ENCODE assay signal across 9 cellular contexts in the genomic region with DNA sequence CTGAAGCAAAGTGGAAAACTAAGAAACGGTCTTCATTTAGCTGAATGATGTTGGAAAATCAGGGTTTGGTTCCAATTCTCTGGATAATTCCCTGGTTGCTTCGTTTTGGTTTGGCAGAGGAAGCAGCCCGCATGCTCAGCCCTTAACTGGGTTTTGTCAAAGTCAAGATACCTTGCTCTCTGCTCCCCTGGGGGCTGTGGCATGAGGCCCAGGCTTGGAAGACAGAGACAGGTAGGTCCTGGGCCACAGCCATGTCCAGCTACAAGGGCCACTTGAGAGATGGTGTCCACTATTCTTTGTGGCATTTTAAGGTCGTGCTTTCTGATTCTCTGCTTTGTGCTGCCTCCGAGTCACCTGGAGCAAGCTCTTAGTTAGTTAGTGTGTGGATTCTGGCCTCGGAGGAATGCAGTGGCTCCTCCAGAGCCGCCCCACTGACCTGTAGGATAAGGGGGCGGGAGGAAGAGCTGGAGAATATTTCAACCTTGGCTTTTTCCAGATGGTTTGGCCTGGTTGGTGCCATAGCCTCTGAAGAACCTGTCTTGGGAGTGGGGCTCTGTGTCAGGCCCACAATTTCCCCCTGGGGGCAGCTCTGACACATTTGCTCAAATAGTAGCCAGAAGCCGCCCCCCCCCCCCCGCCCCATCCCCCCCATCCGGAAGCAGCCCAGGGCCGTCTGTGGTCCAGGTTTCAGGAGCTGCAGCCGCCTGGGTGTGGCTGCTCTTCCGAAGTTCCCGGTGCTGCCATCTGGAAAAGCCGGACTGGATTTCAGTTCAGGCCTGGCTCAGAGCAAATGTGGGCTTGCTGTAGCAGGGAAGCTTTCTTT.
DNase-seq lines count a peak whose midpoint lies in the region; ATAC-seq and TF ChIP-seq lines count a peak whose summit lies in the region.
"Had no signal": no experiment of that assay in that cellular context is flagged by ENCODE, and none has a peak within 500 bp of the region (broad histone marks: within the 10 kb centered on the region; RNA-seq: fewer than 3 reads in every experiment).

No MANE protein-coding gene starts in this region.

- no peak overlapping the region for H3K27ac Mint-ChIP-seq in WTC11

- no peaks in the 10 kb centered on the region for H3K27me3 Mint-ChIP-seq in WTC11 (ENCODE audit: low read depth)

- POLR2A ChIA-PET in WTC11 (lab: Charles Lee): interaction anchor here (0.6 kb wide), 1 partner anchor 45 kb away, joined by 3 read pairs; no protein-coding TSS in a partner anchor

- CTCF ChIA-PET in WTC11 (lab: Charles Lee): interaction anchor here (0.6 to 1.6 kb wide), 5 partner anchors 9 to 166 kb away, joined by 3 to 6 read pairs (median 3); no protein-coding TSS in a partner anchor

- no peak for TF ChIP-seq CTCF in WTC11 (IDR thresholded peaks at IDR 0.05)

- H3K36me3 Mint-ChIP-seq in WTC11: peaks cover 5% of the 10 kb centered on the region

- ATAC-seq in WTC11: peak; percentile 80

- H3K9me3 Mint-ChIP-seq in WTC11: peaks cover 11% of the 10 kb centered on the region

- peaks cover 47% of the 10 kb centered on the region for H3K4me1 Mint-ChIP-seq in WTC11

- DNase-seq in NCI-H1092 treated with DMSO at 0.1 percent for 48 hours (lab: John Stamatoyannopoulos, UW): peak; percentile 31
- no peak for DNase-seq in NCI-H1092 (lab: John Stamatoyannopoulos, UW)
- DNase-seq in LoVo (ENCODE audit: low spot score): peak; percentile 7
- DNase-seq in WTC11 (ENCODE audit: low spot score): peak; percentile 38
- DNase-seq in myocyte (ENCODE audit: low read depth): peak; percentile 11
- DNase-seq in NCI-H1048 (lab: John Stamatoyannopoulos, UW): no peak
- DNase-seq in central memory CD4-positive, alpha-beta T cell: no peak
- DNase-seq in occipital lobe (lab: John Stamatoyannopoulos, UW): no peak
- DNase-seq: NCI-H1694 had no signal

- no peak overlapping the region for H3K4me3 Mint-ChIP-seq in WTC11

TF ChIP-seq in WTC11, 78 proteins besides CTCF, POLR2A, EP300 and RAD21:
- TF ChIP-seq MXD4 (CRISPR knock-in tag; IDR thresholded peaks at IDR 0.05; ENCODE audit: borderline replicate concordance): no peak
- TF ChIP-seq GTF2I (CRISPR knock-in tag; conservative IDR thresholded peaks at IDR 0.05): no peak
- no peak for TF ChIP-seq RELA (CRISPR knock-in tag; IDR thresholded peaks at IDR 0.05; ENCODE audit: borderline replicate concordance)
- TF ChIP-seq PRRX2 (CRISPR knock-in tag; IDR thresholded peaks at IDR 0.05): no peak
- TF ChIP-seq, protein P1, sequence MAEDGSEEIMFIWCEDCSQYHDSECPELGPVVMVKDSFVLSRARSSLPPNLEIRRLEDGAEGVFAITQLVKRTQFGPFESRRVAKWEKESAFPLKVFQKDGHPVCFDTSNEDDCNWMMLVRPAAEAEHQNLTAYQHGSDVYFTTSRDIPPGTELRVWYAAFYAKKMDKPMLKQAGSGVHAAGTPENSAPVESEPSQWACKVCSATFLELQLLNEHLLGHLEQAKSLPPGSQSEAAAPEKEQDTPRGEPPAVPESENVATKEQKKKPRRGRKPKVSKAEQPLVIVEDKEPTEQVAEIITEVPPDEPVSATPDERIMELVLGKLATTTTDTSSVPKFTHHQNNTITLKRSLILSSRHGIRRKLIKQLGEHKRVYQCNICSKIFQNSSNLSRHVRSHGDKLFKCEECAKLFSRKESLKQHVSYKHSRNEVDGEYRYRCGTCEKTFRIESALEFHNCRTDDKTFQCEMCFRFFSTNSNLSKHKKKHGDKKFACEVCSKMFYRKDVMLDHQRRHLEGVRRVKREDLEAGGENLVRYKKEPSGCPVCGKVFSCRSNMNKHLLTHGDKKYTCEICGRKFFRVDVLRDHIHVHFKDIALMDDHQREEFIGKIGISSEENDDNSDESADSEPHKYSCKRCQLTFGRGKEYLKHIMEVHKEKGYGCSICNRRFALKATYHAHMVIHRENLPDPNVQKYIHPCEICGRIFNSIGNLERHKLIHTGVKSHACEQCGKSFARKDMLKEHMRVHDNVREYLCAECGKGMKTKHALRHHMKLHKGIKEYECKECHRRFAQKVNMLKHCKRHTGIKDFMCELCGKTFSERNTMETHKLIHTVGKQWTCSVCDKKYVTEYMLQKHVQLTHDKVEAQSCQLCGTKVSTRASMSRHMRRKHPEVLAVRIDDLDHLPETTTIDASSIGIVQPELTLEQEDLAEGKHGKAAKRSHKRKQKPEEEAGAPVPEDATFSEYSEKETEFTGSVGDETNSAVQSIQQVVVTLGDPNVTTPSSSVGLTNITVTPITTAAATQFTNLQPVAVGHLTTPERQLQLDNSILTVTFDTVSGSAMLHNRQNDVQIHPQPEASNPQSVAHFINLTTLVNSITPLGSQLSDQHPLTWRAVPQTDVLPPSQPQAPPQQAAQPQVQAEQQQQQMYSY (CRISPR knock-in tag; IDR thresholded peaks at IDR 0.05): peak; percentile 94
- no peak for TF ChIP-seq GABPB1 (CRISPR knock-in tag; IDR thresholded peaks at IDR 0.05)
- TF ChIP-seq TP53 (CRISPR knock-in tag; IDR thresholded peaks at IDR 0.05): no peak

Comparison
In these comparisons a context has a peak if more than half of its experiments do, and no peak if none do; other contexts are left out.
1. DNase-seq: peak in NCI-H1092 treated with DMSO at 0.1 percent for 48 hours (single experiment), LoVo (single experiment), WTC11 (single experiment) and myocyte (single experiment); none in NCI-H1092 (single experiment), NCI-H1048 (single experiment), central memory CD4-positive, alpha-beta T cell (single experiment) and occipital lobe (single experiment).